Comparison of ENCODE assay signal across 16 cellular contexts in the genomic region with DNA sequence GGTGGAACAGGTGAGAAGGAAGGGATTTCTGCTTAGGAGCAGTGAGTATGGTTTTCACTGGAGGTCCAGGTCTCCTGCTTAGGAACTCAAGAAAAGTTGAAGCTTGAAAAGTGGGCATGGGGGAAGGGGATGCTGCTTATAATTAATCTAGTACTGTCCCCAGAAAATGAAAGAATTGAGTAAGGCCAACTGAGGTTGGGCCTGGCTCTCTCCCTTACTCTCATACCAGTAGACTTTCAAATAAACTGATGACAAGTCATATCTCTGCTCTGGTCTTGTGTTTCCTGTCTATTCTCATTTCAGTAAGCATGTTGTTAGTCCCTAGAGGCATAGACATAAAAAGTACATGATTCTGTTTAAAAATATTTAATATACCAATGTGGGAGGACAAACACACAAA. TPM values are rescaled to one million over a fixed set of nuclear protein-coding genes. Genes with fewer than 3 reads are reported as not detected.
DNase-seq lines count a peak whose midpoint lies in the region; ATAC-seq and TF ChIP-seq lines count a peak whose summit lies in the region.
"Had no signal": no experiment of that assay in that cellular context is flagged by ENCODE, and none has a peak within 500 bp of the region (broad histone marks: within the 10 kb centered on the region; RNA-seq: fewer than 3 reads in every experiment).

No MANE protein-coding gene starts in this region.

- peak overlapping the region; percentile 8 for H3K4me3 Mint-ChIP-seq in activated CD4-positive, alpha-beta T cell treated with anti-CD3 and anti-CD28 coated beads, Interleukin-2, amount 10 ng/mL, durations not matched to agents 7 days and 5 days
- peak overlapping the region in 3 of 4 donors; percentile 36 to 78 (median 73) for H3K4me3 Mint-ChIP-seq in IgD-negative memory B cell
- H3K4me3 Mint-ChIP-seq in stimulated activated memory B cell treated with anti-CD40 and anti-IgM and Interleukin-4, amounts not matched to agents 10 μg/mL and 1 μg/mL and 100 μg/mL, for 72 hours: no peak overlapping the region

- H3K4me1 Mint-ChIP-seq in activated CD4-positive, alpha-beta T cell treated with anti-CD3 and anti-CD28 coated beads, Interleukin-2, amount 10 ng/mL, durations not matched to agents 7 days and 5 days: peaks cover 91% of the 10 kb centered on the region
- H3K4me1 Mint-ChIP-seq in IgD-negative memory B cell: peaks cover 48 to 62% (median 50%) of the 10 kb centered on the region in 3 donors
- H3K4me1 Mint-ChIP-seq in stimulated activated memory B cell treated with anti-CD40 and anti-IgM and Interleukin-4, amounts not matched to agents 10 μg/mL and 1 μg/mL and 100 μg/mL, for 72 hours: peaks cover 69% of the 10 kb centered on the region

- peak overlapping the region; percentile 91 for H3K27ac Mint-ChIP-seq in activated CD4-positive, alpha-beta T cell treated with anti-CD3 and anti-CD28 coated beads, Interleukin-2, amount 10 ng/mL, durations not matched to agents 7 days and 5 days
- H3K27ac Mint-ChIP-seq in IgD-negative memory B cell: peak overlapping the region; percentile 75 to 97 (median 85)
- peak overlapping the region; percentile 79 to 94 for H3K27ac Mint-ChIP-seq in activated naive CD4-positive, alpha-beta T cell treated with anti-CD3 and anti-CD28 coated beads, Interleukin-2, amount 50 U/mL, for 72 hours
- H3K27ac Mint-ChIP-seq in stimulated activated memory B cell treated with anti-CD40 and anti-IgM and Interleukin-4, amounts not matched to agents 10 μg/mL and 1 μg/mL and 100 μg/mL, for 72 hours: peak overlapping the region; percentile 75

- no peak overlapping the region for H2AFZ ChIP-seq in PC-3 (ENCODE audit: low read length)

- intact Hi-C loops in PC-3 (cut with micrococcal nuclease) (no loop called here), thyroid gland (cut with DNase I) (no loop called here)

- H3K27me3 ChIP-seq in PC-3 (ENCODE audit: low read length): peaks cover 28% of the 10 kb centered on the region
- no peaks in the 10 kb centered on the region for H3K27me3 ChIP-seq in thyroid gland
- H3K27me3 ChIP-seq: right atrium auricular region, transverse colon had no signal

- H4K20me1 ChIP-seq in PC-3 (ENCODE audit: low read length): no peaks in the 10 kb centered on the region

- peaks cover 15% of the 10 kb centered on the region for H3K9me3 Mint-ChIP-seq in activated CD4-positive, alpha-beta T cell treated with anti-CD3 and anti-CD28 coated beads, Interleukin-2, amount 10 ng/mL, durations not matched to agents 7 days and 5 days
- peaks cover 0 to 4% (median 3%) of the 10 kb centered on the region in 3 donors for H3K9me3 Mint-ChIP-seq in IgD-negative memory B cell
- peaks cover 0 to 8% of the 10 kb centered on the region in 2 donors for H3K9me3 Mint-ChIP-seq in activated naive CD4-positive, alpha-beta T cell treated with anti-CD3 and anti-CD28 coated beads, Interleukin-2, amount 50 U/mL, for 72 hours
- H3K9me3 Mint-ChIP-seq in stimulated activated memory B cell treated with anti-CD40 and anti-IgM and Interleukin-4, amounts not matched to agents 10 μg/mL and 1 μg/mL and 100 μg/mL, for 72 hours: peaks cover 2% of the 10 kb centered on the region

- POLR2A ChIA-PET in activated CD4-positive, alpha-beta T cell treated with anti-CD3 and anti-CD28 coated beads, Interleukin-2, amount 10 ng/mL, durations not matched to agents 7 days and 5 days (lab: Charles Lee): no interaction called here
- POLR2A ChIA-PET in PC-3 (lab: Charles Lee; ENCODE audit: unreplicated experiment): no interaction called here

- no peak for DNase-seq in activated CD4-positive, alpha-beta T cell treated with anti-CD3 and anti-CD28 coated beads, Interleukin-2, amount 10 ng/mL, durations not matched to agents 7 days and 5 days
- DNase-seq in activated CD4-positive, alpha-beta T cell treated with anti-CD3 and anti-CD28 coated beads for 48 hours: no peak
- DNase-seq in activated naive CD4-positive, alpha-beta T cell treated with anti-CD3 and anti-CD28 coated beads, Interleukin-2, amount 50 U/mL, for 72 hours (ENCODE audit: low spot score in 2 of 2): no peak
- DNase-seq in PC-3 (no peak), thyroid gland (no peak), HK-2 (ENCODE audit: unreplicated experiment) (no peak)
- DNase-seq: GDM1; left ventricle myocardium superior; NCI-H2227 treated with DMSO at 0.1 percent for 48 hours; stimulated activated CD4-positive, alpha-beta T cell treated with anti-CD3 and anti-CD28 coated beads, Interleukin-1b, Interleukin-23, amount 100 ng/mL, for 48 hours; transverse colon had no signal

- no peak overlapping the region for H3K4me3 ChIP-seq in PC-3 (ENCODE audit: low read length)
- no peak overlapping the region for H3K4me3 ChIP-seq in thyroid gland (replicated peaks in 1 of 3)
- H3K4me3 ChIP-seq: right atrium auricular region, transverse colon had no signal

- H3K9me2 ChIP-seq in PC-3 (replicated peaks; ENCODE audit: low read length): no peaks in the 10 kb centered on the region

- H3K36me3 Mint-ChIP-seq in activated CD4-positive, alpha-beta T cell treated with anti-CD3 and anti-CD28 coated beads, Interleukin-2, amount 10 ng/mL, durations not matched to agents 7 days and 5 days (ENCODE audit: low read depth): peaks cover 95% of the 10 kb centered on the region
- H3K36me3 Mint-ChIP-seq in IgD-negative memory B cell: peaks cover 19% of the 10 kb centered on the region
- peaks cover 53 to 79% of the 10 kb centered on the region in 2 donors for H3K36me3 Mint-ChIP-seq in activated naive CD4-positive, alpha-beta T cell treated with anti-CD3 and anti-CD28 coated beads, Interleukin-2, amount 50 U/mL, for 72 hours
- peaks cover 79% of the 10 kb centered on the region for H3K36me3 Mint-ChIP-seq in stimulated activated memory B cell treated with anti-CD40 and anti-IgM and Interleukin-4, amounts not matched to agents 10 μg/mL and 1 μg/mL and 100 μg/mL, for 72 hours

- no peaks in the 10 kb centered on the region for H3K27me3 Mint-ChIP-seq in activated CD4-positive, alpha-beta T cell treated with anti-CD3 and anti-CD28 coated beads, Interleukin-2, amount 10 ng/mL, durations not matched to agents 7 days and 5 days
- H3K27me3 Mint-ChIP-seq in IgD-negative memory B cell: no peaks in the 10 kb centered on the region
- H3K27me3 Mint-ChIP-seq in stimulated activated memory B cell treated with anti-CD40 and anti-IgM and Interleukin-4, amounts not matched to agents 10 μg/mL and 1 μg/mL and 100 μg/mL, for 72 hours: no peaks in the 10 kb centered on the region

- H3K4me1 ChIP-seq in PC-3 (ENCODE audit: insufficient read depth, low read length): no peaks in the 10 kb centered on the region
- H3K4me1 ChIP-seq in thyroid gland: no peaks in the 10 kb centered on the region
- H3K4me1 ChIP-seq: right atrium auricular region had no signal

- H3K9me3 ChIP-seq in PC-3 (ENCODE audit: low read length) (no peaks in the 10 kb centered on the region), thyroid gland (no peaks in the 10 kb centered on the region)
- H3K9me3 ChIP-seq: right atrium auricular region, transverse colon had no signal

- H3K79me2 ChIP-seq in PC-3 (ENCODE audit: low read length): no peaks in the 10 kb centered on the region

- TF ChIP-seq POLR2A in thyroid gland (IDR thresholded peaks at IDR 0.05): no peak

- peak; percentile 66 to 68 for ATAC-seq in activated naive CD4-positive, alpha-beta T cell treated with anti-CD3 and anti-CD28 coated beads, Interleukin-2, amount 50 U/mL, for 72 hours
- peak; percentile 81 for ATAC-seq in stimulated activated memory B cell treated with anti-CD40 and anti-IgM and Interleukin-4, amounts not matched to agents 10 μg/mL and 1 μg/mL and 100 μg/mL, for 72 hours
- no peak for ATAC-seq in PC-3
- ATAC-seq: left ventricle myocardium superior had no signal

- no peak overlapping the region for H3K9ac ChIP-seq in PC-3 (ENCODE audit: low read length)

- no TSS peak for BruUV-seq in PC-3 (replicated peaks; lab: Mats Ljungman, UMichigan)

- CTCF ChIA-PET in activated CD4-positive, alpha-beta T cell treated with anti-CD3 and anti-CD28 coated beads, Interleukin-2, amount 10 ng/mL, durations not matched to agents 7 days and 5 days (lab: Charles Lee): interaction anchor here (0.6 to 6.8 kb wide), 5 partner anchors 10 to 540 kb away, joined by 4 to 49 read pairs (median 6); no protein-coding TSS in a partner anchor
- CTCF ChIA-PET in PC-3 (lab: Charles Lee): no interaction called here

- TF ChIP-seq CTCF in PC-3 (conservative IDR thresholded peaks at IDR 0.05; ENCODE audit: low read depth, low read length): no peak
- no peak for TF ChIP-seq CTCF in thyroid gland (IDR thresholded peaks at IDR 0.05)

- H3K36me3 ChIP-seq in PC-3 (ENCODE audit: low read depth, low read length) (no peaks in the 10 kb centered on the region), thyroid gland (no peaks in the 10 kb centered on the region)
- H3K36me3 ChIP-seq: right atrium auricular region, transverse colon had no signal

- H3K27ac ChIP-seq in PC-3 (ENCODE audit: low read length): no peak overlapping the region
- no peak overlapping the region for H3K27ac ChIP-seq in thyroid gland
- H3K27ac ChIP-seq: right atrium auricular region, transverse colon had no signal

- no peak overlapping the region for H3K4me2 ChIP-seq in PC-3 (ENCODE audit: low read length)

- no peaks in the 10 kb centered on the region for H3F3A ChIP-seq in PC-3 (ENCODE audit: low read length, unreplicated experiment)

RNA-seq across cellular contexts. Expression of a gene that starts 26.4 kb away (rescaled TPM):
- 100 to 1,000 TPM; 294 to 309 TPM for total RNA-seq in activated CD4-positive, alpha-beta T cell treated with anti-CD3 and anti-CD28 coated beads, Interleukin-2, amount 10 ng/mL, durations not matched to agents 7 days and 5 days
- 129 TPM for polyA plus RNA-seq in IgD-negative memory B cell
- 100 to 1,000 TPM; 231 to 236 TPM for total RNA-seq in activated naive CD4-positive, alpha-beta T cell treated with anti-CD3 and anti-CD28 coated beads, Interleukin-2, amount 50 U/mL, for 72 hours
- not detected in 2 replicates for total RNA-seq in PC-3 (2014; rRNA removed)
- 10 to 100 TPM in 1 of 4 donors, 1 to 10 TPM in 3; 3.5 to 13.6 (median 4.8) TPM for total RNA-seq in thyroid gland
- total RNA-seq: SK-MEL-5 had no signal
- polyA plus RNA-seq: neural cell had no signal

RNA-seq across cellular contexts. Expression of a gene that starts 38.4 kb away (rescaled TPM):
- total RNA-seq in activated CD4-positive, alpha-beta T cell treated with anti-CD3 and anti-CD28 coated beads, Interleukin-2, amount 10 ng/mL, durations not matched to agents 7 days and 5 days: 10 to 100 TPM; 70.4 to 70.6 TPM
- polyA plus RNA-seq in IgD-negative memory B cell: 17.2 TPM
- total RNA-seq in activated naive CD4-positive, alpha-beta T cell treated with anti-CD3 and anti-CD28 coated beads, Interleukin-2, amount 50 U/mL, for 72 hours: 10 to 100 TPM; 84.3 to 96.3 TPM
- total RNA-seq in PC-3 (2014; rRNA removed) (not detected in 2 replicates), thyroid gland (1 to 10 TPM in 1 of 4 donors, under 1 TPM in 3; 0.33 to 2.5 (median 0.76) TPM)
- total RNA-seq: SK-MEL-5 had no signal
- polyA plus RNA-seq: neural cell had no signal

RNA-seq across cellular contexts. Expression of a gene that starts 53.8 kb away (rescaled TPM):
- 10 to 100 TPM; 12.8 to 13.4 TPM for total RNA-seq in activated CD4-positive, alpha-beta T cell treated with anti-CD3 and anti-CD28 coated beads, Interleukin-2, amount 10 ng/mL, durations not matched to agents 7 days and 5 days
- 26.8 TPM for polyA plus RNA-seq in IgD-negative memory B cell
- 100 to 1,000 TPM in 1 of 2 donors, 10 to 100 TPM in 1; 70.9 to 112 TPM for total RNA-seq in activated naive CD4-positive, alpha-beta T cell treated with anti-CD3 and anti-CD28 coated beads, Interleukin-2, amount 50 U/mL, for 72 hours
- 0.15 and 0.46 TPM in 2 replicates for total RNA-seq in PC-3 (2014; rRNA removed)
- under 1 TPM; 0.22 to 0.93 (median 0.37) TPM for total RNA-seq in thyroid gland
- polyA plus RNA-seq: neural cell had no signal

Comparison
In these comparisons a context has a peak if more than half of its experiments do, and no peak if none do; other contexts are left out.
1. RNA of a gene that starts 26.4 kb away (total RNA-seq): 294 to 309 TPM in activated CD4-positive, alpha-beta T cell treated with anti-CD3 and anti-CD28 coated beads, Interleukin-2, amount 10 ng/mL, durations not matched to agents 7 days and 5 days and 231 to 236 TPM in activated naive CD4-positive, alpha-beta T cell treated with anti-CD3 and anti-CD28 coated beads, Interleukin-2, amount 50 U/mL, for 72 hours; 3.5 to 13.6 TPM in thyroid gland and not detected in PC-3; every median in the first group is over 10 times any median in the second.
2. RNA of a gene that starts 38.4 kb away (total RNA-seq): 84.3 to 96.3 TPM in activated naive CD4-positive, alpha-beta T cell treated with anti-CD3 and anti-CD28 coated beads, Interleukin-2, amount 50 U/mL, for 72 hours and 70.4 to 70.6 TPM in activated CD4-positive, alpha-beta T cell treated with anti-CD3 and anti-CD28 coated beads, Interleukin-2, amount 10 ng/mL, durations not matched to agents 7 days and 5 days; 0.33 to 2.5 TPM in thyroid gland and not detected in PC-3; every median in the first group is over 10 times any median in the second.
3. Peak in every context shown above with its lines, with median percentiles within 50 percentile points of each other: H3K27ac Mint-ChIP-seq.